Comparison of ENCODE assay signal across 14 cellular contexts in genomic region chr13:100887729-100888151, GRCh38.
DNase-seq lines count a peak whose midpoint lies in the region; ATAC-seq, FAIRE-seq and TF ChIP-seq lines count a peak whose summit lies in the region.
"Had no signal": no experiment of that assay in that cellular context is flagged by ENCODE, and none has a peak within 500 bp of the region (broad histone marks: within the 10 kb centered on the region; RNA-seq: fewer than 3 reads in every experiment).

No MANE protein-coding gene starts in this region.

- H3K9me3 ChIP-seq in left lung = peaks cover 0 to 10% of the 10 kb centered on the region in 2 donors
- H3K9me3 ChIP-seq: Caco-2, psoas muscle had no signal

- no peaks in the 10 kb centered on the region for H3K27me3 ChIP-seq in bronchial epithelial cell (ENCODE audit: control insufficient read depth, insufficient read depth, low read length)
- no peaks in the 10 kb centered on the region for H3K27me3 ChIP-seq in left lung

- H3K4me3 ChIP-seq in bronchial epithelial cell (ENCODE audit: low read depth, low read length) = no peak overlapping the region
- H3K4me3 ChIP-seq in left lung = no peak overlapping the region
- H3K4me3 ChIP-seq: psoas muscle had no signal

- no peak for FAIRE-seq in bronchial epithelial cell (lab: Jason Lieb, UNC)
- FAIRE-seq: GM18507 had no signal

- H3K36me3 ChIP-seq in bronchial epithelial cell (ENCODE audit: control insufficient read depth, insufficient read depth, low read length) = no peaks in the 10 kb centered on the region
- no peaks in the 10 kb centered on the region for H3K36me3 ChIP-seq in left lung

- H3K36me3 Mint-ChIP-seq in WTC11 = peaks cover 5% of the 10 kb centered on the region; the same call in 1 of the 2 replicates

- ATAC-seq in left lung (peak; percentile 75), GM19328 (IDR thresholded peaks at IDR 0.05; ENCODE audit: unreplicated experiment) (no peak), WTC11 (no peak)

- H3K27ac ChIP-seq in left lung = no peak overlapping the region
- H3K27ac ChIP-seq: psoas muscle had no signal

- peaks cover 7% of the 10 kb centered on the region for H3K4me1 Mint-ChIP-seq in WTC11

- H3K9me3 Mint-ChIP-seq in WTC11 = peaks cover 19% of the 10 kb centered on the region

- H3K4me3 Mint-ChIP-seq in WTC11 = no peak overlapping the region
- H3K4me3 Mint-ChIP-seq: activated naive CD4-positive, alpha-beta T cell treated with anti-CD3 and anti-CD28 coated beads for 36 hours had no signal

- H3K4me1 ChIP-seq in left lung = no peaks in the 10 kb centered on the region
- H3K4me1 ChIP-seq: Caco-2 had no signal

- intact Hi-C loops in left lung (cut with DNase I) = no loop called here

- CTCF ChIA-PET in WTC11 (lab: Charles Lee) = no interaction called here

- H3K27ac Mint-ChIP-seq in WTC11 = no peak overlapping the region
- H3K27ac Mint-ChIP-seq: activated naive CD4-positive, alpha-beta T cell treated with anti-CD3 and anti-CD28 coated beads for 36 hours had no signal

- TF ChIP-seq CTCF in AG09319 (IDR thresholded peaks at IDR 0.05; ENCODE audit: low read depth, low read length) (no peak), bronchial epithelial cell (IDR thresholded peaks at IDR 0.05; ENCODE audit: insufficient read depth, low read length, severe bottlenecking) (no peak), left lung (IDR thresholded peaks at IDR 0.05) (no peak), WTC11 (IDR thresholded peaks at IDR 0.05) (no peak)

- H3K27me3 Mint-ChIP-seq in WTC11 (ENCODE audit: low read depth) = no peaks in the 10 kb centered on the region

- POLR2A ChIA-PET in WTC11 (lab: Charles Lee) = no interaction called here

- DNase-seq in AG09319 (ENCODE audit: extremely low read depth, low read depth) (peak; percentile 16), LHCN-M2 (ENCODE audit: low read depth) (peak; percentile 93), bronchial epithelial cell (ENCODE audit: low read depth) (peak; percentile 21), left lung (no peak), activated gamma-delta T cell (lab: John Stamatoyannopoulos, UW) (no peak), SIG-M5 (lab: John Stamatoyannopoulos, UW) (no peak), WTC11 (ENCODE audit: low spot score) (no peak)
- DNase-seq: activated naive CD4-positive, alpha-beta T cell treated with anti-CD3 and anti-CD28 coated beads for 36 hours; Caco-2; kidney glomerular epithelial cell; NCI-H187; psoas muscle had no signal

TF ChIP-seq in WTC11, 78 proteins besides CTCF, POLR2A, EP300 and RAD21:
- no peak for TF ChIP-seq GRHL2 (CRISPR knock-in tag; IDR thresholded peaks at IDR 0.05; ENCODE audit: insufficient replicate concordance, severe bottlenecking)
- TF ChIP-seq ZBTB43 (CRISPR knock-in tag; IDR thresholded peaks at IDR 0.05) = no peak
- no peak for TF ChIP-seq TCF7 (CRISPR knock-in tag; IDR thresholded peaks at IDR 0.05; ENCODE audit: low read depth)

Comparison
In these comparisons a context has a peak if more than half of its experiments do, and no peak if none do; other contexts are left out.
1. DNase-seq: peak in AG09319 (single experiment), LHCN-M2 (single experiment) and bronchial epithelial cell (single experiment); none in left lung (0 of 2), activated gamma-delta T cell (single experiment), SIG-M5 (single experiment) and WTC11 (single experiment).